ENCODE assay signal across 21 cellular contexts in the genomic region with DNA sequence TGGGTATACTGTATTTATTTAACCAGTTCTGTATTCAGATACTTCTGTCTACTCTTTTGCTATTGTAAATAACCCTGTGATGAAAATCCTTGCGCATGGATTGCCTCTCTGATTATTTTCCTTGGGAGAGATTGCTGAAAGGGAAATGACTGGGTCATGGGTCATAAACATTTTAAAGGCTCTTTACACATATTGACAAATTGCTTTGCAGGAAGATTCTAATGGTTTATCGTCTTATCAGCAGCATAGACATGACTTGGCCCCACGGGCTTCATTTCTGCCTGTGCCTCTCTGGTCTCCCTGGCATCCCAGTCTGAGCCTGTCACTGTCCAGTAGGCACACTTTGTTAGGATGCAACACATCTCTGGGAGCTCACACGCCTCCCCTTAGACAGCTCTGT. TPM values are rescaled to one million over a fixed set of nuclear protein-coding genes. Genes with fewer than 3 reads are reported as not detected.
A peak's percentile ranks its signal among the peaks of the same experiment; 100 is the strongest.
DNase-seq lines count a peak whose midpoint lies in the region; ATAC-seq, FAIRE-seq and TF ChIP-seq lines count a peak whose summit lies in the region.
"Had no signal": no experiment of that assay in that cellular context is flagged by ENCODE, and none has a peak within 500 bp of the region (broad histone marks: within the 10 kb centered on the region; RNA-seq: fewer than 3 reads in every experiment).

No MANE protein-coding gene starts in this region.

- WGBS in gastroesophageal sphincter (ENCODE audit: low coverage in 1 of 2), 2 donors, result 89 to 91% methylated on average over 3 to 4 of the region's 4 CpGs

- TF ChIP-seq CTCF in gastroesophageal sphincter (IDR thresholded peaks at IDR 0.05) (no peak), WERI-Rb-1 (IDR thresholded peaks at IDR 0.05; ENCODE audit: low read depth, low read length) (no peak)

- peaks cover 22% of the 10 kb centered on the region for H3K36me3 Mint-ChIP-seq in stimulated activated naive CD8-positive, alpha-beta T cell treated with anti-CD3 and anti-CD28 coated beads, Interleukin-15, Interleukin-2, amounts not matched to agents 100 ng/mL and 50 ng/mL, for 24 hours (ENCODE audit: low read depth)
- peaks cover 30% of the 10 kb centered on the region for H3K36me3 Mint-ChIP-seq in activated naive CD8-positive, alpha-beta T cell treated with anti-CD3 and anti-CD28 coated beads for 36 hours

- H3K4me3 ChIP-seq in gastroesophageal sphincter, result no peak overlapping the region
- H3K4me3 ChIP-seq in WERI-Rb-1 (ENCODE audit: low read depth, low read length), result no peak overlapping the region
- H3K4me3 ChIP-seq: heart right ventricle, uterus had no signal

- H3K36me3 ChIP-seq in gastroesophageal sphincter (peaks cover 0 to 67% of the 10 kb centered on the region in 2 donors), WERI-Rb-1 (no peaks in the 10 kb centered on the region)
- H3K36me3 ChIP-seq: uterus had no signal

- H3K27me3 ChIP-seq in gastroesophageal sphincter (no peaks in the 10 kb centered on the region), WERI-Rb-1 (ENCODE audit: insufficient read depth, low read depth, severe bottlenecking) (no peaks in the 10 kb centered on the region)
- H3K27me3 ChIP-seq: heart right ventricle, uterus had no signal

- ATAC-seq in stimulated activated naive CD8-positive, alpha-beta T cell treated with anti-CD3 and anti-CD28 coated beads, Interleukin-15, Interleukin-2, amounts not matched to agents 100 U/mL and 50 U/mL, for 24 hours, result no peak
- ATAC-seq in left colon (peak; percentile 19), gastroesophageal sphincter (no peak)
- ATAC-seq: heart right ventricle, SK-N-SH treated with all-trans-retinoic acid at 6 μM for 48 hours had no signal

- no peak overlapping the region for H3K4me3 Mint-ChIP-seq in stimulated activated naive CD8-positive, alpha-beta T cell treated with anti-CD3 and anti-CD28 coated beads, Interleukin-15, Interleukin-2, amounts not matched to agents 100 ng/mL and 50 ng/mL, for 24 hours
- no peak overlapping the region for H3K4me3 Mint-ChIP-seq in activated naive CD8-positive, alpha-beta T cell treated with anti-CD3 and anti-CD28 coated beads for 36 hours

- H3K9me3 Mint-ChIP-seq in stimulated activated naive CD8-positive, alpha-beta T cell treated with anti-CD3 and anti-CD28 coated beads, Interleukin-15, Interleukin-2, amounts not matched to agents 100 ng/mL and 50 ng/mL, for 24 hours, result no peaks in the 10 kb centered on the region
- no peaks in the 10 kb centered on the region for H3K9me3 Mint-ChIP-seq in activated naive CD8-positive, alpha-beta T cell treated with anti-CD3 and anti-CD28 coated beads for 36 hours

- H3K27me3 Mint-ChIP-seq in stimulated activated naive CD8-positive, alpha-beta T cell treated with anti-CD3 and anti-CD28 coated beads, Interleukin-15, Interleukin-2, amounts not matched to agents 100 ng/mL and 50 ng/mL, for 24 hours, result no peaks in the 10 kb centered on the region
- no peaks in the 10 kb centered on the region for H3K27me3 Mint-ChIP-seq in activated naive CD8-positive, alpha-beta T cell treated with anti-CD3 and anti-CD28 coated beads for 36 hours
- H3K27me3 Mint-ChIP-seq: progenitor cell of endocrine pancreas had no signal

- peak overlapping the region; percentile 47 for H3K27ac Mint-ChIP-seq in stimulated activated naive CD8-positive, alpha-beta T cell treated with anti-CD3 and anti-CD28 coated beads, Interleukin-15, Interleukin-2, amounts not matched to agents 100 ng/mL and 50 ng/mL, for 24 hours
- H3K27ac Mint-ChIP-seq in activated naive CD8-positive, alpha-beta T cell treated with anti-CD3 and anti-CD28 coated beads for 36 hours, result peak overlapping the region; percentile 93

- H3K9me3 ChIP-seq in gastroesophageal sphincter (no peaks in the 10 kb centered on the region), WERI-Rb-1 (ENCODE audit: severe bottlenecking) (no peaks in the 10 kb centered on the region)
- H3K9me3 ChIP-seq: heart right ventricle, uterus had no signal

- intact Hi-C loops in left colon (cut with DNase I, micrococcal nuclease), result no loop called here

- TF ChIP-seq POLR2A in gastroesophageal sphincter (IDR thresholded peaks at IDR 0.05), result no peak

- TF ChIP-seq EP300 in gastroesophageal sphincter (IDR thresholded peaks at IDR 0.05), result no peak

- peaks cover 0 to 46% (median 0%) of the 10 kb centered on the region in 3 donors for H3K4me1 ChIP-seq in gastroesophageal sphincter
- H3K4me1 ChIP-seq: uterus had no signal

- no peak for FAIRE-seq in GM19239 (lab: Jason Lieb, UNC)
- FAIRE-seq: bronchial epithelial cell had no signal

- DNase-seq in stimulated activated naive CD8-positive, alpha-beta T cell treated with anti-CD3 and anti-CD28 coated beads, Interleukin-15, Interleukin-2, amounts not matched to agents 100 U/mL and 50 U/mL, for 24 hours, result no peak
- no peak for DNase-seq in activated naive CD8-positive, alpha-beta T cell treated with anti-CD3 and anti-CD28 coated beads for 36 hours
- DNase-seq in left colon (no peak), NCI-H146 (lab: John Stamatoyannopoulos, UW) (no peak), WERI-Rb-1 (no peak), GM19239 (ENCODE audit: insufficient read length, low spot score) (no peak)
- DNase-seq: activated CD4-positive, alpha-beta T cell treated with anti-CD3 and anti-CD28 coated beads for 1 hour; activated effector memory CD4-positive, alpha-beta T cell treated with Interleukin-2 at 50 U/mL for 16 hours; amniotic stem cell; dermis blood vessel endothelial cell; GOT3; heart right ventricle; NCI-H1092; NCI-H2029; NCI-H2227 treated with DMSO at 0.1 percent for 48 hours; uterus had no signal

- H3K27ac ChIP-seq in gastroesophageal sphincter (no peak overlapping the region), WERI-Rb-1 (no peak overlapping the region)
- H3K27ac ChIP-seq: uterus had no signal

- H3K4me1 Mint-ChIP-seq in stimulated activated naive CD8-positive, alpha-beta T cell treated with anti-CD3 and anti-CD28 coated beads, Interleukin-15, Interleukin-2, amounts not matched to agents 100 ng/mL and 50 ng/mL, for 24 hours (ENCODE audit: low read depth), result peaks cover 92% of the 10 kb centered on the region
- peaks cover 78% of the 10 kb centered on the region for H3K4me1 Mint-ChIP-seq in activated naive CD8-positive, alpha-beta T cell treated with anti-CD3 and anti-CD28 coated beads for 36 hours

RNA-seq across cellular contexts. Expression of a gene that starts 52.3 kb away (rescaled TPM):
- 10 to 100 TPM; 61.7 to 65.0 TPM for total RNA-seq in activated naive CD8-positive, alpha-beta T cell treated with anti-CD3 and anti-CD28 coated beads for 36 hours
- total RNA-seq in left colon (10 to 100 TPM; 59.6 to 74.8 TPM), gastroesophageal sphincter (100 to 1,000 TPM in 1 of 4 donors, 10 to 100 TPM in 3; 43.9 to 122 (median 72.7) TPM)
